Comparison of ENCODE assay signal across 1 cellular context in the genomic region with DNA sequence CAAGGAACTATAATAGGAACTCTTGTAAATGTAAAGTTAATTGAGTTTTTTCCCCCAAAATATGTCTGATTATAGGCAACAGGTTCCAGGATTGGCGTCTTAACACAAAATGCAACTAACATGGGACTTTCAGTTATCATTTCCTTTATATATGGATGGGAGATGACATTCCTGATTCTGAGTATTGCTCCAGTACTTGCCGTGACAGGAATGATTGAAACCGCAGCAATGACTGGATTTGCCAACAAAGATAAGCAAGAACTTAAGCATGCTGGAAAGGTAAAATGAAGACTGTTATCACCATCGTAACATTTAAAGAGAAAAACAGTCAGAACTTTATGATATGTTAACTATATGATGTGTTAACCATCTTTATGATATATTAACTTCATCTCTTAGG.
TF ChIP-seq lines count a peak whose summit lies in the region.

No MANE protein-coding gene starts in this region.

TF ChIP-seq in K562, 482 proteins besides CTCF, POLR2A, EP300 and RAD21 (continued from another document):
- TF ChIP-seq, protein P1, sequence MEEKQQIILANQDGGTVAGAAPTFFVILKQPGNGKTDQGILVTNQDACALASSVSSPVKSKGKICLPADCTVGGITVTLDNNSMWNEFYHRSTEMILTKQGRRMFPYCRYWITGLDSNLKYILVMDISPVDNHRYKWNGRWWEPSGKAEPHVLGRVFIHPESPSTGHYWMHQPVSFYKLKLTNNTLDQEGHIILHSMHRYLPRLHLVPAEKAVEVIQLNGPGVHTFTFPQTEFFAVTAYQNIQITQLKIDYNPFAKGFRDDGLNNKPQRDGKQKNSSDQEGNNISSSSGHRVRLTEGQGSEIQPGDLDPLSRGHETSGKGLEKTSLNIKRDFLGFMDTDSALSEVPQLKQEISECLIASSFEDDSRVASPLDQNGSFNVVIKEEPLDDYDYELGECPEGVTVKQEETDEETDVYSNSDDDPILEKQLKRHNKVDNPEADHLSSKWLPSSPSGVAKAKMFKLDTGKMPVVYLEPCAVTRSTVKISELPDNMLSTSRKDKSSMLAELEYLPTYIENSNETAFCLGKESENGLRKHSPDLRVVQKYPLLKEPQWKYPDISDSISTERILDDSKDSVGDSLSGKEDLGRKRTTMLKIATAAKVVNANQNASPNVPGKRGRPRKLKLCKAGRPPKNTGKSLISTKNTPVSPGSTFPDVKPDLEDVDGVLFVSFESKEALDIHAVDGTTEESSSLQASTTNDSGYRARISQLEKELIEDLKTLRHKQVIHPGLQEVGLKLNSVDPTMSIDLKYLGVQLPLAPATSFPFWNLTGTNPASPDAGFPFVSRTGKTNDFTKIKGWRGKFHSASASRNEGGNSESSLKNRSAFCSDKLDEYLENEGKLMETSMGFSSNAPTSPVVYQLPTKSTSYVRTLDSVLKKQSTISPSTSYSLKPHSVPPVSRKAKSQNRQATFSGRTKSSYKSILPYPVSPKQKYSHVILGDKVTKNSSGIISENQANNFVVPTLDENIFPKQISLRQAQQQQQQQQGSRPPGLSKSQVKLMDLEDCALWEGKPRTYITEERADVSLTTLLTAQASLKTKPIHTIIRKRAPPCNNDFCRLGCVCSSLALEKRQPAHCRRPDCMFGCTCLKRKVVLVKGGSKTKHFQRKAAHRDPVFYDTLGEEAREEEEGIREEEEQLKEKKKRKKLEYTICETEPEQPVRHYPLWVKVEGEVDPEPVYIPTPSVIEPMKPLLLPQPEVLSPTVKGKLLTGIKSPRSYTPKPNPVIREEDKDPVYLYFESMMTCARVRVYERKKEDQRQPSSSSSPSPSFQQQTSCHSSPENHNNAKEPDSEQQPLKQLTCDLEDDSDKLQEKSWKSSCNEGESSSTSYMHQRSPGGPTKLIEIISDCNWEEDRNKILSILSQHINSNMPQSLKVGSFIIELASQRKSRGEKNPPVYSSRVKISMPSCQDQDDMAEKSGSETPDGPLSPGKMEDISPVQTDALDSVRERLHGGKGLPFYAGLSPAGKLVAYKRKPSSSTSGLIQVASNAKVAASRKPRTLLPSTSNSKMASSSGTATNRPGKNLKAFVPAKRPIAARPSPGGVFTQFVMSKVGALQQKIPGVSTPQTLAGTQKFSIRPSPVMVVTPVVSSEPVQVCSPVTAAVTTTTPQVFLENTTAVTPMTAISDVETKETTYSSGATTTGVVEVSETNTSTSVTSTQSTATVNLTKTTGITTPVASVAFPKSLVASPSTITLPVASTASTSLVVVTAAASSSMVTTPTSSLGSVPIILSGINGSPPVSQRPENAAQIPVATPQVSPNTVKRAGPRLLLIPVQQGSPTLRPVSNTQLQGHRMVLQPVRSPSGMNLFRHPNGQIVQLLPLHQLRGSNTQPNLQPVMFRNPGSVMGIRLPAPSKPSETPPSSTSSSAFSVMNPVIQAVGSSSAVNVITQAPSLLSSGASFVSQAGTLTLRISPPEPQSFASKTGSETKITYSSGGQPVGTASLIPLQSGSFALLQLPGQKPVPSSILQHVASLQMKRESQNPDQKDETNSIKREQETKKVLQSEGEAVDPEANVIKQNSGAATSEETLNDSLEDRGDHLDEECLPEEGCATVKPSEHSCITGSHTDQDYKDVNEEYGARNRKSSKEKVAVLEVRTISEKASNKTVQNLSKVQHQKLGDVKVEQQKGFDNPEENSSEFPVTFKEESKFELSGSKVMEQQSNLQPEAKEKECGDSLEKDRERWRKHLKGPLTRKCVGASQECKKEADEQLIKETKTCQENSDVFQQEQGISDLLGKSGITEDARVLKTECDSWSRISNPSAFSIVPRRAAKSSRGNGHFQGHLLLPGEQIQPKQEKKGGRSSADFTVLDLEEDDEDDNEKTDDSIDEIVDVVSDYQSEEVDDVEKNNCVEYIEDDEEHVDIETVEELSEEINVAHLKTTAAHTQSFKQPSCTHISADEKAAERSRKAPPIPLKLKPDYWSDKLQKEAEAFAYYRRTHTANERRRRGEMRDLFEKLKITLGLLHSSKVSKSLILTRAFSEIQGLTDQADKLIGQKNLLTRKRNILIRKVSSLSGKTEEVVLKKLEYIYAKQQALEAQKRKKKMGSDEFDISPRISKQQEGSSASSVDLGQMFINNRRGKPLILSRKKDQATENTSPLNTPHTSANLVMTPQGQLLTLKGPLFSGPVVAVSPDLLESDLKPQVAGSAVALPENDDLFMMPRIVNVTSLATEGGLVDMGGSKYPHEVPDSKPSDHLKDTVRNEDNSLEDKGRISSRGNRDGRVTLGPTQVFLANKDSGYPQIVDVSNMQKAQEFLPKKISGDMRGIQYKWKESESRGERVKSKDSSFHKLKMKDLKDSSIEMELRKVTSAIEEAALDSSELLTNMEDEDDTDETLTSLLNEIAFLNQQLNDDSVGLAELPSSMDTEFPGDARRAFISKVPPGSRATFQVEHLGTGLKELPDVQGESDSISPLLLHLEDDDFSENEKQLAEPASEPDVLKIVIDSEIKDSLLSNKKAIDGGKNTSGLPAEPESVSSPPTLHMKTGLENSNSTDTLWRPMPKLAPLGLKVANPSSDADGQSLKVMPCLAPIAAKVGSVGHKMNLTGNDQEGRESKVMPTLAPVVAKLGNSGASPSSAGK (IDR thresholded peaks at IDR 0.05) = no peak
- TF ChIP-seq ZNF384 (IDR thresholded peaks at IDR 0.05; ENCODE audit: low read depth, low read length) (no peak), MXI1 (IDR thresholded peaks at IDR 0.05; ENCODE audit: low read depth, low read length) (no peak)
TF ChIP-seq in K562: peak in this region for 1.
